Comparison of ENCODE assay signal across 17 cellular contexts in the genomic region with DNA sequence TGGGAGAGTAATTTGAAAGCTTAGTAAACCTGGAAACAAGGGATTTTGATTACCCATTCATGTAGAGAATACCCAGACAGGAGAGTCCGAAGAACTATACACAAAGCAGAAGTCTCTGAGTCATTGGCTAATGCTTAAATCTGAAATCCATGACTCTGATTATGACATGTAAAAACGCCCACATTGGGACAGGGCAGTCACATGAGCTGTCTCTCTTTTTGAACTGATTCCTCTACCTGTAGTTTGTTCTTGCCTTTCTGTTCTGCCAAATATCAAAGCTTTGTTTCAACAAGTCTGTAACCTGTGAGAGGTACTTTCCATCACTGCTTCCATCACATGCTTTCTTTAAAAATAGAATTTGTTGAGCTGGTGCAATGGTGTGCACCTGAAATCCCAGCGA. TPM values are rescaled to one million over a fixed set of nuclear protein-coding genes. Genes with fewer than 3 reads are reported as not detected.
DNase-seq lines count a peak whose midpoint lies in the region; ATAC-seq and TF ChIP-seq lines count a peak whose summit lies in the region.
"Had no signal": no experiment of that assay in that cellular context is flagged by ENCODE, and none has a peak within 500 bp of the region (broad histone marks: within the 10 kb centered on the region; RNA-seq: fewer than 3 reads in every experiment).

No MANE protein-coding gene starts in this region.

- H3K9ac ChIP-seq in mammary epithelial cell (ENCODE audit: insufficient read depth, low read length) = no peak overlapping the region

- no peak overlapping the region for H3K27ac Mint-ChIP-seq in naive thymus-derived CD4-positive, alpha-beta T cell
- H3K27ac Mint-ChIP-seq in activated CD4-positive, alpha-beta T cell treated with anti-CD3 and anti-CD28 coated beads, Interleukin-2, amount 10 ng/mL, durations not matched to agents 7 days and 5 days = no peak overlapping the region
- H3K27ac Mint-ChIP-seq: activated B cell treated with CpG ODN at 0.5 μM for 24 hours had no signal

- H2AFZ ChIP-seq in mammary epithelial cell (ENCODE audit: low read depth, low read length) = peak overlapping the region; percentile 2

- no peaks in the 10 kb centered on the region for H3K9me3 ChIP-seq in mammary epithelial cell (replicated peaks; ENCODE audit: insufficient read depth, low read length)
- no peaks in the 10 kb centered on the region for H3K9me3 ChIP-seq in naive thymus-derived CD4-positive, alpha-beta T cell (ENCODE audit: control insufficient read depth in 2 of 3, low read length in 3 of 3)

- H3K4me1 Mint-ChIP-seq in naive thymus-derived CD4-positive, alpha-beta T cell = no peaks in the 10 kb centered on the region
- peaks cover 1% of the 10 kb centered on the region for H3K4me1 Mint-ChIP-seq in activated CD4-positive, alpha-beta T cell treated with anti-CD3 and anti-CD28 coated beads, Interleukin-2, amount 10 ng/mL, durations not matched to agents 7 days and 5 days
- H3K4me1 Mint-ChIP-seq: activated B cell treated with CpG ODN at 0.5 μM for 24 hours had no signal

- H3K27me3 ChIP-seq in mammary epithelial cell (ENCODE audit: insufficient read depth, low read length) = no peaks in the 10 kb centered on the region
- H3K27me3 ChIP-seq in naive thymus-derived CD4-positive, alpha-beta T cell (ENCODE audit: control insufficient read depth in 2 of 2, insufficient read depth in 2 of 2, low read length in 2 of 2) = no peaks in the 10 kb centered on the region

- H3K36me3 ChIP-seq in mammary epithelial cell (ENCODE audit: insufficient read depth, low read length) = no peaks in the 10 kb centered on the region
- no peaks in the 10 kb centered on the region for H3K36me3 ChIP-seq in naive thymus-derived CD4-positive, alpha-beta T cell (ENCODE audit: control insufficient read depth in 2 of 3, insufficient read depth in 3 of 3, low read length in 3 of 3)

- H3K9me3 Mint-ChIP-seq in naive thymus-derived CD4-positive, alpha-beta T cell = no peaks in the 10 kb centered on the region
- no peaks in the 10 kb centered on the region for H3K9me3 Mint-ChIP-seq in activated CD4-positive, alpha-beta T cell treated with anti-CD3 and anti-CD28 coated beads, Interleukin-2, amount 10 ng/mL, durations not matched to agents 7 days and 5 days
- H3K9me3 Mint-ChIP-seq: activated B cell treated with CpG ODN at 0.5 μM for 24 hours, nephron had no signal

- H3K4me1 ChIP-seq in mammary epithelial cell (ENCODE audit: insufficient read depth, low read length) = peaks cover 17% of the 10 kb centered on the region
- no peaks in the 10 kb centered on the region for H3K4me1 ChIP-seq in naive thymus-derived CD4-positive, alpha-beta T cell (ENCODE audit: control insufficient read depth in 2 of 2, insufficient read depth in 2 of 2, low read length in 2 of 2)

- POLR2A ChIA-PET in GM10248 (lab: Yijun Ruan, JAX) = no interaction called here
- POLR2A ChIA-PET in naive thymus-derived CD4-positive, alpha-beta T cell (lab: Charles Lee) = no interaction called here
- POLR2A ChIA-PET in activated CD4-positive, alpha-beta T cell treated with anti-CD3 and anti-CD28 coated beads, Interleukin-2, amount 10 ng/mL, durations not matched to agents 7 days and 5 days (lab: Charles Lee) = no interaction called here

- no peaks in the 10 kb centered on the region for H4K20me1 ChIP-seq in mammary epithelial cell (ENCODE audit: insufficient read depth, low read length)

- ATAC-seq in HG02610 (IDR thresholded peaks at IDR 0.05; ENCODE audit: unreplicated experiment) = peak; percentile 62
- ATAC-seq in naive thymus-derived CD4-positive, alpha-beta T cell = peak; percentile 66
- no peak for ATAC-seq in HG02678 (IDR thresholded peaks at IDR 0.05; ENCODE audit: unreplicated experiment)
- ATAC-seq: Panc1 had no signal

- in situ Hi-C loops in mammary epithelial cell (cut with MboI; ENCODE audit: low sequenced_read_pairs in 2 of 2) = no loop called here

- H3K27me3 Mint-ChIP-seq in naive thymus-derived CD4-positive, alpha-beta T cell = peaks cover 25 to 40% (median 36%) of the 10 kb centered on the region in 5 donors
- H3K27me3 Mint-ChIP-seq in activated CD4-positive, alpha-beta T cell treated with anti-CD3 and anti-CD28 coated beads, Interleukin-2, amount 10 ng/mL, durations not matched to agents 7 days and 5 days = peaks cover 23% of the 10 kb centered on the region

- H3K27ac ChIP-seq in mammary epithelial cell (ENCODE audit: insufficient read depth, low read depth, low read length) = no peak overlapping the region
- H3K27ac ChIP-seq in naive thymus-derived CD4-positive, alpha-beta T cell (ENCODE audit: low read depth, low read length) = no peak overlapping the region

- dilution Hi-C loops in mammary epithelial cell (cut with HindIII; ENCODE audit: low sequenced_read_pairs) = no loop called here

- intact Hi-C loops in mammary epithelial cell (cut with micrococcal nuclease) = no loop called here
- intact Hi-C loops in naive thymus-derived CD4-positive, alpha-beta T cell (cut with micrococcal nuclease) = no loop called here

- peak; percentile 47 for DNase-seq in GM10248 (ENCODE audit: extremely low spot score)
- peak; percentile 80 for DNase-seq in mammary epithelial cell
- no peak for DNase-seq in naive thymus-derived CD4-positive, alpha-beta T cell
- DNase-seq in SIG-M5 treated with dmso at 0.1 percent for 504 hours (lab: John Stamatoyannopoulos, UW; ENCODE audit: unreplicated experiment) = no peak
- DNase-seq in stimulated activated CD4-positive, alpha-beta T cell treated with anti-CD3 and anti-CD28 coated beads, Interleukin-4, amount 100 ng/mL, for 1 hour = no peak
- DNase-seq in activated CD4-positive, alpha-beta T cell treated with anti-CD3 and anti-CD28 coated beads, Interleukin-2, amount 10 ng/mL, durations not matched to agents 7 days and 5 days = no peak
- DNase-seq: activated B cell treated with CpG ODN at 0.5 μM for 24 hours; activated naive CD4-positive, alpha-beta T cell treated with Interleukin-2 at 50 U/mL for 16 hours; NCI-H2029 treated with DMSO at 0.1 percent for 48 hours; NCI-H524 treated with DMSO at 0.1 percent for 48 hours; stimulated activated CD4-positive, alpha-beta T cell treated with anti-CD3 and anti-CD28 coated beads, Interleukin-15, amount 100 ng/mL, for 24 hours; T-helper 1 cell had no signal

- H3K4me3 Mint-ChIP-seq in naive thymus-derived CD4-positive, alpha-beta T cell = no peak overlapping the region
- no peak overlapping the region for H3K4me3 Mint-ChIP-seq in activated CD4-positive, alpha-beta T cell treated with anti-CD3 and anti-CD28 coated beads, Interleukin-2, amount 10 ng/mL, durations not matched to agents 7 days and 5 days
- H3K4me3 Mint-ChIP-seq: activated B cell treated with CpG ODN at 0.5 μM for 24 hours, brain, nephron had no signal

- H3K4me3 ChIP-seq in mammary epithelial cell (replicated peaks in 1 of 3; ENCODE audit: insufficient read depth in 1 of 3, low read depth in 2 of 3, low read length in 3 of 3) = no peak overlapping the region
- no peak overlapping the region for H3K4me3 ChIP-seq in naive thymus-derived CD4-positive, alpha-beta T cell (ENCODE audit: low read length)

- H3K4me2 ChIP-seq in mammary epithelial cell (ENCODE audit: insufficient read depth, low read depth, low read length) = peak overlapping the region; percentile 34

- H3K36me3 Mint-ChIP-seq in naive thymus-derived CD4-positive, alpha-beta T cell = peaks cover 0 to 4% (median 0%) of the 10 kb centered on the region in 5 donors
- H3K36me3 Mint-ChIP-seq in activated CD4-positive, alpha-beta T cell treated with anti-CD3 and anti-CD28 coated beads, Interleukin-2, amount 10 ng/mL, durations not matched to agents 7 days and 5 days (ENCODE audit: low read depth) = no peaks in the 10 kb centered on the region
- H3K36me3 Mint-ChIP-seq: brain had no signal

- no peaks in the 10 kb centered on the region for H3K79me2 ChIP-seq in mammary epithelial cell (ENCODE audit: insufficient read depth, low read length)

- BruUV-seq in mammary epithelial cell (replicated peaks; lab: Mats Ljungman, UMichigan) = no TSS peak

- 9% methylated on average over 3 of the region's 3 CpGs for WGBS in mammary epithelial cell (ENCODE audit: low coverage, missing lambda C conversion rate)

- TF ChIP-seq CTCF in GM10248 (IDR thresholded peaks at IDR 0.05; ENCODE audit: control extremely low read depth, extremely low read depth, low read depth, missing control alignments) (no peak), mammary epithelial cell (conservative IDR thresholded peaks at IDR 0.05 in 1 of 2, IDR thresholded peaks at IDR 0.05 in 1 of 2; ENCODE audit: extremely low read depth in 1 of 2, insufficient read depth in 1 of 2, low read depth in 1 of 2, low read length in 2 of 2) (no peak)

- CTCF ChIA-PET in GM10248 (lab: Yijun Ruan, JAX) (no interaction called here), mammary epithelial cell (lab: Charles Lee; ENCODE audit: low non-redundant PET) (interaction anchor here (1.0 to 1.1 kb wide), 2 partner anchors 31 to 58 kb away, joined by 3 to 4 read pairs; no protein-coding TSS in a partner anchor)
- CTCF ChIA-PET in naive thymus-derived CD4-positive, alpha-beta T cell (lab: Charles Lee) = no interaction called here
- CTCF ChIA-PET in activated CD4-positive, alpha-beta T cell treated with anti-CD3 and anti-CD28 coated beads, Interleukin-2, amount 10 ng/mL, durations not matched to agents 7 days and 5 days (lab: Charles Lee) = no interaction called here

RNA-seq across cellular contexts. Expression of a gene that starts 4.3 kb away (rescaled TPM):
- total RNA-seq in mammary epithelial cell = 100 to 1,000 TPM in 1 of 2 donors, 10 to 100 TPM in 1; 12.3 to 208 TPM
- 5.1 TPM for polyA plus RNA-seq in mammary epithelial cell
- 4.2 TPM for polyA minus RNA-seq in mammary epithelial cell
- total RNA-seq in naive thymus-derived CD4-positive, alpha-beta T cell = 10 to 100 TPM in 2 of 5 experiments, under 1 TPM in 2, not detected in 1; 0.56 to 30.5 (median 15.4) TPM
- polyA plus RNA-seq in naive thymus-derived CD4-positive, alpha-beta T cell = not detected
- total RNA-seq in activated CD4-positive, alpha-beta T cell treated with anti-CD3 and anti-CD28 coated beads, Interleukin-2, amount 10 ng/mL, durations not matched to agents 7 days and 5 days = not detected

RNA-seq across cellular contexts. Expression of a gene that starts 56.8 kb away (rescaled TPM):
- total RNA-seq in mammary epithelial cell = 10 to 100 TPM; 42.2 to 65.0 TPM
- 54.3 TPM for polyA plus RNA-seq in mammary epithelial cell
- polyA minus RNA-seq in mammary epithelial cell = 24.9 TPM
- total RNA-seq in naive thymus-derived CD4-positive, alpha-beta T cell = 10 to 100 TPM; 32.7 to 48.3 (median 44.8) TPM
- 10 to 100 TPM; 73.5 to 83.5 TPM for polyA plus RNA-seq in naive thymus-derived CD4-positive, alpha-beta T cell
- total RNA-seq in activated CD4-positive, alpha-beta T cell treated with anti-CD3 and anti-CD28 coated beads, Interleukin-2, amount 10 ng/mL, durations not matched to agents 7 days and 5 days = 10 to 100 TPM; 41.1 to 47.3 TPM

Comparison
In these comparisons a context has a peak if more than half of its experiments do, and no peak if none do; other contexts are left out.
1. DNase-seq: peak in GM10248 (single experiment) and mammary epithelial cell (single experiment); none in naive thymus-derived CD4-positive, alpha-beta T cell (0 of 9), SIG-M5 treated with dmso at 0.1 percent for 504 hours (single experiment), stimulated activated CD4-positive, alpha-beta T cell treated with anti-CD3 and anti-CD28 coated beads, Interleukin-4, amount 100 ng/mL, for 1 hour (single experiment) and activated CD4-positive, alpha-beta T cell treated with anti-CD3 and anti-CD28 coated beads, Interleukin-2, amount 10 ng/mL, durations not matched to agents 7 days and 5 days (single experiment).